Comparison of ENCODE assay signal across 14 cellular contexts in the genomic region with DNA sequence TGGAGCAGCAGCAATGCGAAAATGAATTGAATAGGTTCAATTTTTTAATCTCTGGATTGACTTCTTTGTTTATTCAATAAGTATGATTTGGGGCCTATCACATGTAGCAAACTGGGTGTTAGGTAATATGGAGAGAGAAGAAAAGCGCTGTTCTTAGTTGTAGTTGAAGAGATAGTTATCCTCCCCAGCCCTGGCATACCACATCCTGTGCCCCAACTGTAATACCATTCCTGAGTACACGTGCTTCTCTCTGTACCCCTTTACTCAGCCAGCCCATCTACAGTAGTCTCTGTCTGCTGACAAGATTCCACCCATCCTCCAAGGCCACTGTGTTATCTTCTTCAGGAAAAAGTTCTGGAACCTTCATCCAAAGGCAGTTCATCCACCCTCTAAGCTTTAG.
DNase-seq lines count a peak whose midpoint lies in the region; ATAC-seq and TF ChIP-seq lines count a peak whose summit lies in the region.
"Had no signal": no experiment of that assay in that cellular context is flagged by ENCODE, and none has a peak within 500 bp of the region (broad histone marks: within the 10 kb centered on the region; RNA-seq: fewer than 3 reads in every experiment).

No MANE protein-coding gene starts in this region.

- ATAC-seq in CD4-positive, alpha-beta T cell (ENCODE audit: poor library complexity) = peak; percentile 55
- peak; percentile 46 to 79 for ATAC-seq in activated naive CD4-positive, alpha-beta T cell treated with anti-CD3 and anti-CD28 coated beads, Interleukin-2, amount 50 U/mL, for 72 hours
- no peak for ATAC-seq in HG02884 (IDR thresholded peaks at IDR 0.05; ENCODE audit: unreplicated experiment)

- peak overlapping the region; percentile 59 for H3K27ac Mint-ChIP-seq in CD4-positive, alpha-beta T cell
- no peak overlapping the region for H3K27ac Mint-ChIP-seq in activated naive CD4-positive, alpha-beta T cell treated with anti-CD3 and anti-CD28 coated beads, Interleukin-2, amount 50 U/mL, for 72 hours
- H3K27ac Mint-ChIP-seq in Caco-2 (ENCODE audit: unreplicated experiment) = no peak overlapping the region
- H3K27ac Mint-ChIP-seq: brain had no signal

- H3K9me3 Mint-ChIP-seq in CD4-positive, alpha-beta T cell = no peaks in the 10 kb centered on the region
- H3K9me3 Mint-ChIP-seq in activated naive CD4-positive, alpha-beta T cell treated with anti-CD3 and anti-CD28 coated beads, Interleukin-2, amount 50 U/mL, for 72 hours = no peaks in the 10 kb centered on the region
- H3K9me3 Mint-ChIP-seq in Caco-2 (ENCODE audit: unreplicated experiment) = no peaks in the 10 kb centered on the region
- H3K9me3 Mint-ChIP-seq: brain had no signal

- H3K4me3 ChIP-seq in MG63 (no peak overlapping the region), Caco-2 (ENCODE audit: low read depth, low read length) (no peak overlapping the region)
- H3K4me3 ChIP-seq: hepatocyte had no signal

- H3K4me3 Mint-ChIP-seq in CD4-positive, alpha-beta T cell = peak overlapping the region; percentile 1
- no peak overlapping the region for H3K4me3 Mint-ChIP-seq in Caco-2 (ENCODE audit: unreplicated experiment)
- H3K4me3 Mint-ChIP-seq: brain had no signal

- peaks cover 64% of the 10 kb centered on the region for H3K4me1 Mint-ChIP-seq in CD4-positive, alpha-beta T cell (ENCODE audit: low read depth)
- no peaks in the 10 kb centered on the region for H3K4me1 Mint-ChIP-seq in Caco-2 (ENCODE audit: low read depth, unreplicated experiment)

- no peak for TF ChIP-seq CTCF in CD4-positive, alpha-beta T cell (IDR thresholded peaks at IDR 0.05)
- TF ChIP-seq CTCF in Caco-2 (IDR thresholded peaks at IDR 0.05; ENCODE audit: insufficient read depth in 1 of 2, low read depth in 1 of 2, low read length in 1 of 2, severe bottlenecking in 1 of 2, unreplicated experiment in 1 of 2) = no peak

- H3K36me3 ChIP-seq in MG63 (no peaks in the 10 kb centered on the region), Caco-2 (ENCODE audit: control insufficient read depth, insufficient read depth, low read length) (no peaks in the 10 kb centered on the region)
- H3K36me3 ChIP-seq: WERI-Rb-1 had no signal

- H3K27me3 Mint-ChIP-seq in CD4-positive, alpha-beta T cell = no peaks in the 10 kb centered on the region
- H3K27me3 Mint-ChIP-seq in Caco-2 (ENCODE audit: insufficient read depth, unreplicated experiment) = peaks cover 3% of the 10 kb centered on the region
- H3K27me3 Mint-ChIP-seq: B cell had no signal

- no peak overlapping the region for H3K27ac ChIP-seq in CD4-positive, alpha-beta T cell (ENCODE audit: low read depth, low read length)
- H3K27ac ChIP-seq: hepatocyte, WERI-Rb-1 had no signal

- no peaks in the 10 kb centered on the region for H3K4me1 ChIP-seq in Caco-2

- CTCF ChIA-PET in CD4-positive, alpha-beta T cell (lab: Charles Lee) = no interaction called here
- CTCF ChIA-PET in Caco-2 (lab: Charles Lee) = interaction anchor here (1.3 kb wide), 1 partner anchor 220 kb away, joined by 3 read pairs; no protein-coding TSS in a partner anchor

- H3K36me3 Mint-ChIP-seq in CD4-positive, alpha-beta T cell (ENCODE audit: low read depth) = peaks cover 4% of the 10 kb centered on the region
- H3K36me3 Mint-ChIP-seq in activated naive CD4-positive, alpha-beta T cell treated with anti-CD3 and anti-CD28 coated beads, Interleukin-2, amount 50 U/mL, for 72 hours = peaks cover 28 to 30% of the 10 kb centered on the region in 2 donors
- no peaks in the 10 kb centered on the region for H3K36me3 Mint-ChIP-seq in Caco-2 (ENCODE audit: insufficient read depth, unreplicated experiment)
- H3K36me3 Mint-ChIP-seq: brain had no signal

- intact Hi-C loops in CD4-positive, alpha-beta T cell (cut with DNase I, micrococcal nuclease) = loop anchor here in 1 of 2 experiments (5.0 kb wide), 1 partner anchor 62 kb away; no protein-coding TSS in a partner anchor
- intact Hi-C loops in Caco-2 (cut with micrococcal nuclease; ENCODE audit: unreplicated experiment) = no loop called here

- H3K27me3 ChIP-seq in CD4-positive, alpha-beta T cell (ENCODE audit: control insufficient read depth, insufficient read depth, low read length) = no peaks in the 10 kb centered on the region
- H3K27me3 ChIP-seq in MG63 (no peaks in the 10 kb centered on the region), Caco-2 (replicated peaks; ENCODE audit: control insufficient read depth, insufficient read depth, low read length) (no peaks in the 10 kb centered on the region)
- H3K27me3 ChIP-seq: hepatocyte had no signal

- DNase-seq in AML-193 (lab: John Stamatoyannopoulos, UW) (peak; percentile 88), NOMO-1 treated with dmso at 0.1 percent for 144 hours (lab: John Stamatoyannopoulos, UW; ENCODE audit: unreplicated experiment) (peak; percentile 19), MG63 (no peak), mesenteric fat pad (ENCODE audit: low spot score) (no peak), Caco-2 (no peak)
- peak in 1 of 10 experiments; percentile 10 for DNase-seq in CD4-positive, alpha-beta T cell
- no peak for DNase-seq in activated naive CD4-positive, alpha-beta T cell treated with anti-CD3 and anti-CD28 coated beads, Interleukin-2, amount 50 U/mL, for 72 hours (ENCODE audit: low spot score in 2 of 2)
- DNase-seq: kidney glomerular epithelial cell, NCI-H2171 treated with DMSO at 0.1 percent for 48 hours, WERI-Rb-1 had no signal

- POLR2A ChIA-PET in CD4-positive, alpha-beta T cell (lab: Charles Lee) = interaction anchor here (0.9 to 1.9 kb wide), 2 partner anchors 69 to 95 kb away, joined by 4 to 6 read pairs; no protein-coding TSS in a partner anchor
- POLR2A ChIA-PET in Caco-2 (lab: Charles Lee) = no interaction called here

- BruUV-seq in Caco-2 (replicated peaks; lab: Mats Ljungman, UMichigan) = no TSS peak

- no peaks in the 10 kb centered on the region for H3K9me3 ChIP-seq in CD4-positive, alpha-beta T cell (ENCODE audit: control insufficient read depth, low read length)
- H3K9me3 ChIP-seq in MG63 (no peaks in the 10 kb centered on the region), Caco-2 (no peaks in the 10 kb centered on the region)

Comparison
In these comparisons a context has a peak if more than half of its experiments do, and no peak if none do; other contexts are left out.
1. DNase-seq: peak in AML-193 (2 of 2) and NOMO-1 treated with dmso at 0.1 percent for 144 hours (single experiment); none in activated naive CD4-positive, alpha-beta T cell treated with anti-CD3 and anti-CD28 coated beads, Interleukin-2, amount 50 U/mL, for 72 hours (0 of 2), MG63 (single experiment), mesenteric fat pad (single experiment) and Caco-2 (0 of 2).